1 cellular context compared by ENCODE assay signal in the genomic region with DNA sequence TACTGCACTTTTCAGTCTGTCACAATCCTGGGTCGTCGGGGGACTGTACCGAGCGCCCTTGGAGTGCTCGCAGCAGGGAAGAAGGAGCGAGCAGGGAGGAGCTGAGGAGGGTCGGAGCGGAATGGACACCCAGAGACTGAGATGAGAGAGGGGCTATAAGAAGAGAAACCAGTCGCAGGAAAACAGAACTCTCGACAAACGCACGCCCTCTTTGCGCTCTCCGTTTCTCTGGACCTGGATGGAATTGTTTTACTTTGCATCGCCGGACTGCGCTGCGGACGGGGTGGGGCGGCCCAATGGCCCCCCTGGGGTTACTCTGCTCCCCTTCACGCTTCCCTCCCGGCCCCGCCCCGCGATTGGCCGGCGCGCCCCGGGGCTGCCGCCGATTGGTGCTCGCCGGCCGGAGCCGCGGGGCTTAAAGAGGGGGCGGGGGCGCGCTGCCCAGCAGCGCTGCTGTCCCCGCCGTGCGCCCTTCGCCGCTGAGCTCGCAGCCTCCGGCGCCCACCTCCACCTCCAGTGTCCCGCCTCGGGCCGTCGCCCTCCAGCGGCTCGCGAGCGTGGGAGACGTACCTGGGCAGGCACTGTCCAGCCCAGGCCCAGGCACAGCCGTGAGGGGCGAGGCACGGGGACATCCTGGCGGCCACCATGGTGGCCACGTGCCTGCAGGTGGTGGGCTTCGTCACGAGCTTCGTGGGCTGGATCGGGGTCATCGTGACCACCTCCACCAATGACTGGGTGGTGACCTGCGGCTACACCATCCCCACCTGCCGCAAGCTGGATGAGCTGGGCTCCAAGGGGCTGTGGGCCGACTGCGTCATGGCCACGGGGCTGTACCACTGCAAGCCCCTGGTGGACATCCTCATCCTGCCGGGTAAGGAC.
A peak's percentile ranks its signal among the peaks of the same experiment; 100 is the strongest.
TF ChIP-seq lines count a peak whose summit lies in the region.

A gene (plus strand): TSS at position 447 of the 879 bp plus-strand sequence. CDS start 199 bp downstream, at position 646.

TF ChIP-seq in WTC11, 78 proteins besides CTCF, POLR2A, EP300 and RAD21 (continued from another document and continues in another):
- TF ChIP-seq, protein P1, sequence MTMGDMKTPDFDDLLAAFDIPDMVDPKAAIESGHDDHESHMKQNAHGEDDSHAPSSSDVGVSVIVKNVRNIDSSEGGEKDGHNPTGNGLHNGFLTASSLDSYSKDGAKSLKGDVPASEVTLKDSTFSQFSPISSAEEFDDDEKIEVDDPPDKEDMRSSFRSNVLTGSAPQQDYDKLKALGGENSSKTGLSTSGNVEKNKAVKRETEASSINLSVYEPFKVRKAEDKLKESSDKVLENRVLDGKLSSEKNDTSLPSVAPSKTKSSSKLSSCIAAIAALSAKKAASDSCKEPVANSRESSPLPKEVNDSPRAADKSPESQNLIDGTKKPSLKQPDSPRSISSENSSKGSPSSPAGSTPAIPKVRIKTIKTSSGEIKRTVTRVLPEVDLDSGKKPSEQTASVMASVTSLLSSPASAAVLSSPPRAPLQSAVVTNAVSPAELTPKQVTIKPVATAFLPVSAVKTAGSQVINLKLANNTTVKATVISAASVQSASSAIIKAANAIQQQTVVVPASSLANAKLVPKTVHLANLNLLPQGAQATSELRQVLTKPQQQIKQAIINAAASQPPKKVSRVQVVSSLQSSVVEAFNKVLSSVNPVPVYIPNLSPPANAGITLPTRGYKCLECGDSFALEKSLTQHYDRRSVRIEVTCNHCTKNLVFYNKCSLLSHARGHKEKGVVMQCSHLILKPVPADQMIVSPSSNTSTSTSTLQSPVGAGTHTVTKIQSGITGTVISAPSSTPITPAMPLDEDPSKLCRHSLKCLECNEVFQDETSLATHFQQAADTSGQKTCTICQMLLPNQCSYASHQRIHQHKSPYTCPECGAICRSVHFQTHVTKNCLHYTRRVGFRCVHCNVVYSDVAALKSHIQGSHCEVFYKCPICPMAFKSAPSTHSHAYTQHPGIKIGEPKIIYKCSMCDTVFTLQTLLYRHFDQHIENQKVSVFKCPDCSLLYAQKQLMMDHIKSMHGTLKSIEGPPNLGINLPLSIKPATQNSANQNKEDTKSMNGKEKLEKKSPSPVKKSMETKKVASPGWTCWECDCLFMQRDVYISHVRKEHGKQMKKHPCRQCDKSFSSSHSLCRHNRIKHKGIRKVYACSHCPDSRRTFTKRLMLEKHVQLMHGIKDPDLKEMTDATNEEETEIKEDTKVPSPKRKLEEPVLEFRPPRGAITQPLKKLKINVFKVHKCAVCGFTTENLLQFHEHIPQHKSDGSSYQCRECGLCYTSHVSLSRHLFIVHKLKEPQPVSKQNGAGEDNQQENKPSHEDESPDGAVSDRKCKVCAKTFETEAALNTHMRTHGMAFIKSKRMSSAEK (CRISPR knock-in tag; IDR thresholded peaks at IDR 0.05; ENCODE audit: borderline replicate concordance): peak; percentile 76; the same call in 1 of the 2 replicates
- TF ChIP-seq SMAD4 (CRISPR knock-in tag; IDR thresholded peaks at IDR 0.05) (peak; percentile 86), ZNF416 (CRISPR knock-in tag; IDR thresholded peaks at IDR 0.05) (0 out of 2 replicates have a peak, but pooled peaks have one; percentile 53), NFE2L1 (CRISPR knock-in tag; IDR thresholded peaks at IDR 0.05) (peak; percentile 89), ZNF423 (CRISPR knock-in tag; IDR thresholded peaks at IDR 0.05) (no peak), FOXP1 (CRISPR knock-in tag; IDR thresholded peaks at IDR 0.05; ENCODE audit: borderline replicate concordance) (peak; percentile 98), SOX15 (CRISPR knock-in tag; IDR thresholded peaks at IDR 0.05) (no peak), ESRRA (CRISPR knock-in tag; IDR thresholded peaks at IDR 0.05; ENCODE audit: borderline replicate concordance) (peak; percentile 90; the same call in 1 of the 2 replicates), NFATC4 (CRISPR knock-in tag; IDR thresholded peaks at IDR 0.05) (no peak), MXD4 (CRISPR knock-in tag; IDR thresholded peaks at IDR 0.05; ENCODE audit: borderline replicate concordance) (no peak), JUN (CRISPR knock-in tag; IDR thresholded peaks at IDR 0.05) (0 out of 2 replicates have a peak, but pooled peaks have one; percentile 59), SP1 (CRISPR knock-in tag; conservative IDR thresholded peaks at IDR 0.05) (peak; percentile 67; the same call in 1 of the 2 replicates), ZBTB21 (CRISPR knock-in tag; IDR thresholded peaks at IDR 0.05; ENCODE audit: borderline replicate concordance) (peak; percentile 92), ZNF671 (CRISPR knock-in tag; IDR thresholded peaks at IDR 0.05) (no peak)
- TF ChIP-seq, protein P2, sequence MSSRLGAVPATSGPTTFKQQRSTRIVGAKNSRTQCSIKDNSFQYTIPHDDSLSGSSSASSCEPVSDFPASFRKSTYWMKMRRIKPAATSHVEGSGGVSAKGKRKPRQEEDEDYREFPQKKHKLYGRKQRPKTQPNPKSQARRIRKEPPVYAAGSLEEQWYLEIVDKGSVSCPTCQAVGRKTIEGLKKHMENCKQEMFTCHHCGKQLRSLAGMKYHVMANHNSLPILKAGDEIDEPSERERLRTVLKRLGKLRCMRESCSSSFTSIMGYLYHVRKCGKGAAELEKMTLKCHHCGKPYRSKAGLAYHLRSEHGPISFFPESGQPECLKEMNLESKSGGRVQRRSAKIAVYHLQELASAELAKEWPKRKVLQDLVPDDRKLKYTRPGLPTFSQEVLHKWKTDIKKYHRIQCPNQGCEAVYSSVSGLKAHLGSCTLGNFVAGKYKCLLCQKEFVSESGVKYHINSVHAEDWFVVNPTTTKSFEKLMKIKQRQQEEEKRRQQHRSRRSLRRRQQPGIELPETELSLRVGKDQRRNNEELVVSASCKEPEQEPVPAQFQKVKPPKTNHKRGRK (CRISPR knock-in tag; IDR thresholded peaks at IDR 0.05; ENCODE audit: borderline replicate concordance): peak; percentile 78; the same call in 1 of the 2 replicates
- TF ChIP-seq, protein P3, sequence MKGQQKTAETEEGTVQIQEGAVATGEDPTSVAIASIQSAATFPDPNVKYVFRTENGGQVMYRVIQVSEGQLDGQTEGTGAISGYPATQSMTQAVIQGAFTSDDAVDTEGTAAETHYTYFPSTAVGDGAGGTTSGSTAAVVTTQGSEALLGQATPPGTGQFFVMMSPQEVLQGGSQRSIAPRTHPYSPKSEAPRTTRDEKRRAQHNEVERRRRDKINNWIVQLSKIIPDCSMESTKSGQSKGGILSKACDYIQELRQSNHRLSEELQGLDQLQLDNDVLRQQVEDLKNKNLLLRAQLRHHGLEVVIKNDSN (CRISPR knock-in tag; IDR thresholded peaks at IDR 0.05): peak; percentile 83
- TF ChIP-seq, protein P4, sequence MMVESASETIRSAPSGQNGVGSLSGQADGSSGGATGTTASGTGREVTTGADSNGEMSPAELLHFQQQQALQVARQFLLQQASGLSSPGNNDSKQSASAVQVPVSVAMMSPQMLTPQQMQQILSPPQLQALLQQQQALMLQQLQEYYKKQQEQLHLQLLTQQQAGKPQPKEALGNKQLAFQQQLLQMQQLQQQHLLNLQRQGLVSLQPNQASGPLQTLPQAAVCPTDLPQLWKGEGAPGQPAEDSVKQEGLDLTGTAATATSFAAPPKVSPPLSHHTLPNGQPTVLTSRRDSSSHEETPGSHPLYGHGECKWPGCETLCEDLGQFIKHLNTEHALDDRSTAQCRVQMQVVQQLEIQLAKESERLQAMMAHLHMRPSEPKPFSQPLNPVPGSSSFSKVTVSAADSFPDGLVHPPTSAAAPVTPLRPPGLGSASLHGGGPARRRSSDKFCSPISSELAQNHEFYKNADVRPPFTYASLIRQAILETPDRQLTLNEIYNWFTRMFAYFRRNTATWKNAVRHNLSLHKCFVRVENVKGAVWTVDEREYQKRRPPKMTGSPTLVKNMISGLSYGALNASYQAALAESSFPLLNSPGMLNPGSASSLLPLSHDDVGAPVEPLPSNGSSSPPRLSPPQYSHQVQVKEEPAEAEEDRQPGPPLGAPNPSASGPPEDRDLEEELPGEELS (CRISPR knock-in tag; IDR thresholded peaks at IDR 0.05): peak; percentile 98
- TF ChIP-seq, protein P5, sequence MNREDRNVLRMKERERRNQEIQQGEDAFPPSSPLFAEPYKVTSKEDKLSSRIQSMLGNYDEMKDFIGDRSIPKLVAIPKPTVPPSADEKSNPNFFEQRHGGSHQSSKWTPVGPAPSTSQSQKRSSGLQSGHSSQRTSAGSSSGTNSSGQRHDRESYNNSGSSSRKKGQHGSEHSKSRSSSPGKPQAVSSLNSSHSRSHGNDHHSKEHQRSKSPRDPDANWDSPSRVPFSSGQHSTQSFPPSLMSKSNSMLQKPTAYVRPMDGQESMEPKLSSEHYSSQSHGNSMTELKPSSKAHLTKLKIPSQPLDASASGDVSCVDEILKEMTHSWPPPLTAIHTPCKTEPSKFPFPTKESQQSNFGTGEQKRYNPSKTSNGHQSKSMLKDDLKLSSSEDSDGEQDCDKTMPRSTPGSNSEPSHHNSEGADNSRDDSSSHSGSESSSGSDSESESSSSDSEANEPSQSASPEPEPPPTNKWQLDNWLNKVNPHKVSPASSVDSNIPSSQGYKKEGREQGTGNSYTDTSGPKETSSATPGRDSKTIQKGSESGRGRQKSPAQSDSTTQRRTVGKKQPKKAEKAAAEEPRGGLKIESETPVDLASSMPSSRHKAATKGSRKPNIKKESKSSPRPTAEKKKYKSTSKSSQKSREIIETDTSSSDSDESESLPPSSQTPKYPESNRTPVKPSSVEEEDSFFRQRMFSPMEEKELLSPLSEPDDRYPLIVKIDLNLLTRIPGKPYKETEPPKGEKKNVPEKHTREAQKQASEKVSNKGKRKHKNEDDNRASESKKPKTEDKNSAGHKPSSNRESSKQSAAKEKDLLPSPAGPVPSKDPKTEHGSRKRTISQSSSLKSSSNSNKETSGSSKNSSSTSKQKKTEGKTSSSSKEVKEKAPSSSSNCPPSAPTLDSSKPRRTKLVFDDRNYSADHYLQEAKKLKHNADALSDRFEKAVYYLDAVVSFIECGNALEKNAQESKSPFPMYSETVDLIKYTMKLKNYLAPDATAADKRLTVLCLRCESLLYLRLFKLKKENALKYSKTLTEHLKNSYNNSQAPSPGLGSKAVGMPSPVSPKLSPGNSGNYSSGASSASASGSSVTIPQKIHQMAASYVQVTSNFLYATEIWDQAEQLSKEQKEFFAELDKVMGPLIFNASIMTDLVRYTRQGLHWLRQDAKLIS (CRISPR knock-in tag; IDR thresholded peaks at IDR 0.05; ENCODE audit: borderline replicate concordance): peak; percentile 57; the same call in 1 of the 2 replicates
- TF ChIP-seq, protein P6, sequence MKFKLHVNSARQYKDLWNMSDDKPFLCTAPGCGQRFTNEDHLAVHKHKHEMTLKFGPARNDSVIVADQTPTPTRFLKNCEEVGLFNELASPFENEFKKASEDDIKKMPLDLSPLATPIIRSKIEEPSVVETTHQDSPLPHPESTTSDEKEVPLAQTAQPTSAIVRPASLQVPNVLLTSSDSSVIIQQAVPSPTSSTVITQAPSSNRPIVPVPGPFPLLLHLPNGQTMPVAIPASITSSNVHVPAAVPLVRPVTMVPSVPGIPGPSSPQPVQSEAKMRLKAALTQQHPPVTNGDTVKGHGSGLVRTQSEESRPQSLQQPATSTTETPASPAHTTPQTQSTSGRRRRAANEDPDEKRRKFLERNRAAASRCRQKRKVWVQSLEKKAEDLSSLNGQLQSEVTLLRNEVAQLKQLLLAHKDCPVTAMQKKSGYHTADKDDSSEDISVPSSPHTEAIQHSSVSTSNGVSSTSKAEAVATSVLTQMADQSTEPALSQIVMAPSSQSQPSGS (CRISPR knock-in tag; IDR thresholded peaks at IDR 0.05; ENCODE audit: borderline replicate concordance, low read depth): peak; percentile 81; the same call in 1 of the 2 replicates
- TF ChIP-seq, protein P7, sequence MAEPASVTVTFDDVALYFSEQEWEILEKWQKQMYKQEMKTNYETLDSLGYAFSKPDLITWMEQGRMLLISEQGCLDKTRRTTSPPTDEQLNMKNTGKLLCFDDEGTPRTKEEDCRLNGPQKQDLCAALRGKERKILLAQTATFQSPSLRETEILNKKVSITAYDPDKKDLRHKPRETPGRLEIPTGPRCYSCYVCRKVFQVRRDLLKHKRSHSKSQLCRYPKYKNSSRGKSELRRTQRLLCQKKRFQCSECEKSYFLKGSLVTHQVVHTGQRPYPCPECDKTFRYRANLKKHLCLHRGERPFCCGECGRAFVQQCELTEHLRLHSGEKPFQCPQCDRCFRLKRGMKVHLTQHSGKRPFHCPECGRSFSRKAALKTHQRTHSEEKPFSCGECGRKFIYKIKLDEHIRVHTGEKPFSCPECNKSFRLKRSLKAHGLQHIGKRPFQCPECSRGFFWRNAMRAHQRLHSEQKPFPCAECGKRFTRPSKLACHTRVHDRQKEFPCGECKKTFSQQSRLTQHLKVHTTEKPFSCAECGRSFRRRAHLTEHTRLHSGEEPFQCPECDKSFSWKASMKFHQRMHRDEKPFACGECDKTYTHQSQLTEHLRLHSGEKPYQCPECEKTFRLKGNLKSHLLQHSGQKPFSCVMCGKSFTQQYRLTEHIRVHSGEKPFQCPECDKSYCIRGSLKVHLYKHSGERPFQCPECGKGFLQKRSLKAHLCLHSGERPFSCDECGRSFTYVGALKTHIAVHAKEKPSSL (CRISPR knock-in tag; conservative IDR thresholded peaks at IDR 0.05): no peak
- TF ChIP-seq, protein P8, sequence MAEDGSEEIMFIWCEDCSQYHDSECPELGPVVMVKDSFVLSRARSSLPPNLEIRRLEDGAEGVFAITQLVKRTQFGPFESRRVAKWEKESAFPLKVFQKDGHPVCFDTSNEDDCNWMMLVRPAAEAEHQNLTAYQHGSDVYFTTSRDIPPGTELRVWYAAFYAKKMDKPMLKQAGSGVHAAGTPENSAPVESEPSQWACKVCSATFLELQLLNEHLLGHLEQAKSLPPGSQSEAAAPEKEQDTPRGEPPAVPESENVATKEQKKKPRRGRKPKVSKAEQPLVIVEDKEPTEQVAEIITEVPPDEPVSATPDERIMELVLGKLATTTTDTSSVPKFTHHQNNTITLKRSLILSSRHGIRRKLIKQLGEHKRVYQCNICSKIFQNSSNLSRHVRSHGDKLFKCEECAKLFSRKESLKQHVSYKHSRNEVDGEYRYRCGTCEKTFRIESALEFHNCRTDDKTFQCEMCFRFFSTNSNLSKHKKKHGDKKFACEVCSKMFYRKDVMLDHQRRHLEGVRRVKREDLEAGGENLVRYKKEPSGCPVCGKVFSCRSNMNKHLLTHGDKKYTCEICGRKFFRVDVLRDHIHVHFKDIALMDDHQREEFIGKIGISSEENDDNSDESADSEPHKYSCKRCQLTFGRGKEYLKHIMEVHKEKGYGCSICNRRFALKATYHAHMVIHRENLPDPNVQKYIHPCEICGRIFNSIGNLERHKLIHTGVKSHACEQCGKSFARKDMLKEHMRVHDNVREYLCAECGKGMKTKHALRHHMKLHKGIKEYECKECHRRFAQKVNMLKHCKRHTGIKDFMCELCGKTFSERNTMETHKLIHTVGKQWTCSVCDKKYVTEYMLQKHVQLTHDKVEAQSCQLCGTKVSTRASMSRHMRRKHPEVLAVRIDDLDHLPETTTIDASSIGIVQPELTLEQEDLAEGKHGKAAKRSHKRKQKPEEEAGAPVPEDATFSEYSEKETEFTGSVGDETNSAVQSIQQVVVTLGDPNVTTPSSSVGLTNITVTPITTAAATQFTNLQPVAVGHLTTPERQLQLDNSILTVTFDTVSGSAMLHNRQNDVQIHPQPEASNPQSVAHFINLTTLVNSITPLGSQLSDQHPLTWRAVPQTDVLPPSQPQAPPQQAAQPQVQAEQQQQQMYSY (CRISPR knock-in tag; IDR thresholded peaks at IDR 0.05): peak; percentile 76
- TF ChIP-seq, protein P9, sequence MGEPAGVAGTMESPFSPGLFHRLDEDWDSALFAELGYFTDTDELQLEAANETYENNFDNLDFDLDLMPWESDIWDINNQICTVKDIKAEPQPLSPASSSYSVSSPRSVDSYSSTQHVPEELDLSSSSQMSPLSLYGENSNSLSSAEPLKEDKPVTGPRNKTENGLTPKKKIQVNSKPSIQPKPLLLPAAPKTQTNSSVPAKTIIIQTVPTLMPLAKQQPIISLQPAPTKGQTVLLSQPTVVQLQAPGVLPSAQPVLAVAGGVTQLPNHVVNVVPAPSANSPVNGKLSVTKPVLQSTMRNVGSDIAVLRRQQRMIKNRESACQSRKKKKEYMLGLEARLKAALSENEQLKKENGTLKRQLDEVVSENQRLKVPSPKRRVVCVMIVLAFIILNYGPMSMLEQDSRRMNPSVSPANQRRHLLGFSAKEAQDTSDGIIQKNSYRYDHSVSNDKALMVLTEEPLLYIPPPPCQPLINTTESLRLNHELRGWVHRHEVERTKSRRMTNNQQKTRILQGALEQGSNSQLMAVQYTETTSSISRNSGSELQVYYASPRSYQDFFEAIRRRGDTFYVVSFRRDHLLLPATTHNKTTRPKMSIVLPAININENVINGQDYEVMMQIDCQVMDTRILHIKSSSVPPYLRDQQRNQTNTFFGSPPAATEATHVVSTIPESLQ (CRISPR knock-in tag; IDR thresholded peaks at IDR 0.05): no peak
